ENCODE assay signal across 19 cellular contexts in the genomic region with DNA sequence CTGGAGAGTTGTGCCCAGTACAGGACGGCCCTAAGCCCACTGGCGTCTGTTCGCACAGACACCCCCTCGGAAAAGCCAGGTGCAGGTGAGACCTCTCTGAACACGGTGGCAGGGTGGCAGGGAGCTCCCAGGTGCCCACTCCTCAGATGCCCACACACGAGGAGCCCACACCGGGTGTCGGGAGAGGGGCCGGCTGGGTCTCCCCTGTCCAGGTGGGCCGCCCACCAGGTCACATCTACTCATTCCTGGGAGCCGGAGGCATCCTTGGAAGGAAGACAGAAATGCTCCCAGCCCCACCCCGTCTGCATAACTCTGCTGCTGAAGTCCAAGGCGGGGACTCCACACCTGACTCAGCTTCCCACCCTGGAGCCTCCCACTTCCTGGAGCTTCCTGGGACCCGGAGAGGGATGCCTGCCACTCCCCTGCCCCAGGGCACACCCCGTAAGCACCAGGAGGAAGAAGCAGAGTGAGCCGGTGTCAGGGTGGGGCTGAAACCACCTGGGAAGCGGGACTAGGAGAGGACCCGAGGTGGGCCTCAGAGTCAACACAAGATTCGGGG. TPM values are rescaled to one million over a fixed set of nuclear protein-coding genes. Genes with fewer than 3 reads are reported as not detected.
DNase-seq lines count a peak whose midpoint lies in the region; ATAC-seq and FAIRE-seq lines count a peak whose summit lies in the region.
"Had no signal": no experiment of that assay in that cellular context is flagged by ENCODE, and none has a peak within 500 bp of the region (broad histone marks: within the 10 kb centered on the region; RNA-seq: fewer than 3 reads in every experiment).

No MANE protein-coding gene starts in this region.

- DNase-seq in DMS 273 (lab: John Stamatoyannopoulos, UW; ENCODE audit: unreplicated experiment) (peak; percentile 40), DMS 273 treated with DMSO at 0.1 percent for 48 hours (lab: John Stamatoyannopoulos, UW) (no peak), NCI-H226 (peak; percentile 91), epithelial cell of prostate (ENCODE audit: low read depth, low spot score) (no peak), small intestine (peak; percentile 85), DMS153 (lab: John Stamatoyannopoulos, UW) (no peak), hepatic stellate cell (ENCODE audit: low spot score) (no peak)
- DNase-seq: activated CD8-positive, alpha-beta T cell treated with anti-CD3 and anti-CD28 coated beads, Interleukin-2, amount 10 ng/mL, durations not matched to agents 7 days and 5 days; caudate nucleus; DND-41; effector memory CD4-positive, alpha-beta T cell; naive B cell; NCI-H524 treated with DMSO at 0.1 percent for 48 hours; upper lobe of right lung had no signal

- H3K27ac ChIP-seq in epithelial cell of prostate: peak overlapping the region; percentile 33
- peak overlapping the region in 1 of 2 donors; percentile 14 for H3K27ac ChIP-seq in small intestine (ENCODE audit: low read depth in 1 of 2, low read length in 1 of 2)
- H3K27ac ChIP-seq: 22Rv1, C4-2B, upper lobe of right lung, WERI-Rb-1 had no signal

- peaks cover 5 to 8% of the 10 kb centered on the region in 2 donors for H3K27me3 ChIP-seq in small intestine (ENCODE audit: control insufficient read depth in 2 of 2, insufficient read depth in 2 of 2, low read length in 2 of 2)

- no peak overlapping the region for H3K4me3 ChIP-seq in small intestine (ENCODE audit: low read depth in 1 of 2, low read length in 2 of 2)
- H3K4me3 ChIP-seq: upper lobe of right lung had no signal

- no peaks in the 10 kb centered on the region for H3K4me1 ChIP-seq in small intestine (ENCODE audit: control insufficient read depth in 2 of 2, insufficient read depth in 1 of 2, low read depth in 1 of 2, low read length in 1 of 2)
- H3K4me1 ChIP-seq: upper lobe of right lung had no signal

- ATAC-seq in HG03521 (IDR thresholded peaks at IDR 0.05; ENCODE audit: unreplicated experiment): no peak
- ATAC-seq: activated CD8-positive, alpha-beta T cell treated with anti-CD3 and anti-CD28 coated beads, Interleukin-2, amount 10 ng/mL, durations not matched to agents 7 days and 5 days; upper lobe of right lung had no signal

- H3K36me3 ChIP-seq in small intestine (ENCODE audit: control insufficient read depth in 2 of 2, insufficient read depth in 2 of 2, low read length in 2 of 2): no peaks in the 10 kb centered on the region
- H3K36me3 ChIP-seq: upper lobe of right lung, WERI-Rb-1 had no signal

- WGBS in small intestine, 3 donors: 17 to 63% (median 43%) methylated on average over 18 to 19 of the region's 19 CpGs

- H3K9me3 ChIP-seq in small intestine (ENCODE audit: control insufficient read depth, low read depth): no peaks in the 10 kb centered on the region
- H3K9me3 ChIP-seq: upper lobe of right lung had no signal

- no peak for FAIRE-seq in small intestine (lab: Jason Lieb, UNC)

RNA-seq across cellular contexts. Expression of gene SRMS, which starts 2.5 kb away (rescaled TPM):
- not detected for polyA plus RNA-seq in small intestine
- polyA plus RNA-seq: liver had no signal

RNA-seq across cellular contexts. Expression of gene PTK6, which starts 7.9 kb away (rescaled TPM):
- polyA plus RNA-seq in small intestine: 10 to 100 TPM; 12.3 to 87.0 (median 82.7) TPM

RNA-seq across cellular contexts. Expression of gene FNDC11, which starts 8.9 kb away (rescaled TPM):
- under 1 TPM in 1 of 3 donors, not detected in 2; 0.25 TPM for polyA plus RNA-seq in small intestine

RNA-seq across cellular contexts. Expression of gene PPDPF, which starts 24.5 kb away (rescaled TPM):
- polyA plus RNA-seq in small intestine: 100 to 1,000 TPM; 287 to 356 (median 302) TPM

RNA-seq across cellular contexts. Expression of gene HELZ2, which starts 29.0 kb away (rescaled TPM):
- polyA plus RNA-seq in small intestine: 10 to 100 TPM in 1 of 3 donors, 1 to 10 TPM in 2; 3.8 to 13.8 (median 5.1) TPM

Comparison
In these comparisons a context has a peak if more than half of its experiments do, and no peak if none do; other contexts are left out.
1. DNase-seq: peak in DMS 273 (single experiment), NCI-H226 (single experiment) and small intestine (single experiment); none in DMS 273 treated with DMSO at 0.1 percent for 48 hours (single experiment), epithelial cell of prostate (single experiment), DMS153 (single experiment) and hepatic stellate cell (single experiment).